In genomic region chr2:108640731-108641130, GRCh38 we compare ENCODE assay signal across 10 cellular contexts.
DNase-seq lines count a peak whose midpoint lies in the region; ATAC-seq, FAIRE-seq and TF ChIP-seq lines count a peak whose summit lies in the region.
"Had no signal": no experiment of that assay in that cellular context is flagged by ENCODE, and none has a peak within 500 bp of the region (broad histone marks: within the 10 kb centered on the region; RNA-seq: fewer than 3 reads in every experiment).

No MANE protein-coding gene starts in this region.

- H3K36me3 ChIP-seq in bronchial epithelial cell (ENCODE audit: control insufficient read depth, insufficient read depth, low read length) (peaks cover 1% of the 10 kb centered on the region), neutrophil (no peaks in the 10 kb centered on the region)
- H3K36me3 ChIP-seq: tibial artery had no signal

- no peak for FAIRE-seq in bronchial epithelial cell (lab: Jason Lieb, UNC)

- no peaks in the 10 kb centered on the region for H3K9me3 ChIP-seq in neutrophil
- H3K9me3 ChIP-seq: tibial artery had no signal

- peak overlapping the region; percentile 84 for H3K27ac ChIP-seq in neutrophil
- H3K27ac ChIP-seq: tibial artery had no signal

- peaks cover 34 to 40% of the 10 kb centered on the region in 2 donors for H3K36me3 Mint-ChIP-seq in CD14-positive monocyte
- H3K36me3 Mint-ChIP-seq in activated naive CD8-positive, alpha-beta T cell treated with anti-CD3 and anti-CD28 coated beads for 36 hours = peaks cover 9% of the 10 kb centered on the region

- peaks cover 50% of the 10 kb centered on the region for H3K4me1 Mint-ChIP-seq in CD14-positive monocyte
- H3K4me1 Mint-ChIP-seq in activated naive CD8-positive, alpha-beta T cell treated with anti-CD3 and anti-CD28 coated beads for 36 hours = peaks cover 21% of the 10 kb centered on the region

- no peak for TF ChIP-seq POLR2A in erythroblast (IDR thresholded peaks at IDR 0.05; ENCODE audit: low read length)

- H3K27ac Mint-ChIP-seq in CD14-positive monocyte = peak overlapping the region; percentile 10 to 99 (median 90)
- no peak overlapping the region for H3K27ac Mint-ChIP-seq in activated naive CD8-positive, alpha-beta T cell treated with anti-CD3 and anti-CD28 coated beads for 36 hours

- no peak overlapping the region for H3K4me3 ChIP-seq in bronchial epithelial cell (ENCODE audit: low read depth, low read length)
- no peak overlapping the region for H3K4me3 ChIP-seq in neutrophil (ENCODE audit: low read depth in 1 of 2, low read length in 1 of 2)
- H3K4me3 ChIP-seq: tibial artery had no signal

- DNase-seq in CD14-positive monocyte (ENCODE audit: low spot score) (no peak), M059J (ENCODE audit: low read depth) (peak; percentile 88), bronchial epithelial cell (ENCODE audit: low read depth) (peak; percentile 90), erythroblast (lab: John Stamatoyannopoulos, UW) (no peak), globus pallidus (ENCODE audit: low spot score) (no peak)
- DNase-seq in activated naive CD8-positive, alpha-beta T cell treated with anti-CD3 and anti-CD28 coated beads for 36 hours = no peak
- DNase-seq: NCI-H1417 treated with DMSO at 0.1 percent for 48 hours, tibial artery had no signal

- H3K4me1 ChIP-seq in neutrophil (ENCODE audit: control insufficient read depth in 1 of 2, insufficient read depth in 1 of 2, low read depth in 1 of 2, low read length in 1 of 2) = peaks cover 48 to 51% of the 10 kb centered on the region in 2 experiments

- H3K27me3 ChIP-seq in bronchial epithelial cell (ENCODE audit: control insufficient read depth, insufficient read depth, low read length) = no peaks in the 10 kb centered on the region
- no peaks in the 10 kb centered on the region for H3K27me3 ChIP-seq in neutrophil
- H3K27me3 ChIP-seq: tibial artery had no signal

- no peak for ATAC-seq in HG03442 (IDR thresholded peaks at IDR 0.05; ENCODE audit: unreplicated experiment)

- no peak overlapping the region for H3K4me3 Mint-ChIP-seq in CD14-positive monocyte
- no peak overlapping the region for H3K4me3 Mint-ChIP-seq in activated naive CD8-positive, alpha-beta T cell treated with anti-CD3 and anti-CD28 coated beads for 36 hours

- H3K9me3 Mint-ChIP-seq in CD14-positive monocyte = peaks cover 6 to 17% (median 13%) of the 10 kb centered on the region in 7 donors
- peaks cover 2% of the 10 kb centered on the region for H3K9me3 Mint-ChIP-seq in activated naive CD8-positive, alpha-beta T cell treated with anti-CD3 and anti-CD28 coated beads for 36 hours

- intact Hi-C loops in CD14-positive monocyte (cut with micrococcal nuclease) = loop anchor here in 1 of 2 donors (5.0 kb wide), 1 partner anchor 48 kb away; no protein-coding TSS in a partner anchor

- H3K27me3 Mint-ChIP-seq in CD14-positive monocyte (ENCODE audit: low read depth in 3 of 3) = peaks cover 0 to 2% (median 0%) of the 10 kb centered on the region in 3 donors
- no peaks in the 10 kb centered on the region for H3K27me3 Mint-ChIP-seq in activated naive CD8-positive, alpha-beta T cell treated with anti-CD3 and anti-CD28 coated beads for 36 hours

- TF ChIP-seq CTCF in CD14-positive monocyte (IDR thresholded peaks at IDR 0.05) (no peak), bronchial epithelial cell (IDR thresholded peaks at IDR 0.05; ENCODE audit: insufficient read depth, low read length, severe bottlenecking) (no peak), neutrophil (IDR thresholded peaks at IDR 0.05) (no peak)

Comparison
In these comparisons a context has a peak if more than half of its experiments do, and no peak if none do; other contexts are left out.
1. DNase-seq: peak in M059J (single experiment) and bronchial epithelial cell (single experiment); none in CD14-positive monocyte (single experiment), erythroblast (0 of 2), globus pallidus (single experiment) and activated naive CD8-positive, alpha-beta T cell treated with anti-CD3 and anti-CD28 coated beads for 36 hours (single experiment).